ENCODE assay signal across 13 cellular contexts in the genomic region with DNA sequence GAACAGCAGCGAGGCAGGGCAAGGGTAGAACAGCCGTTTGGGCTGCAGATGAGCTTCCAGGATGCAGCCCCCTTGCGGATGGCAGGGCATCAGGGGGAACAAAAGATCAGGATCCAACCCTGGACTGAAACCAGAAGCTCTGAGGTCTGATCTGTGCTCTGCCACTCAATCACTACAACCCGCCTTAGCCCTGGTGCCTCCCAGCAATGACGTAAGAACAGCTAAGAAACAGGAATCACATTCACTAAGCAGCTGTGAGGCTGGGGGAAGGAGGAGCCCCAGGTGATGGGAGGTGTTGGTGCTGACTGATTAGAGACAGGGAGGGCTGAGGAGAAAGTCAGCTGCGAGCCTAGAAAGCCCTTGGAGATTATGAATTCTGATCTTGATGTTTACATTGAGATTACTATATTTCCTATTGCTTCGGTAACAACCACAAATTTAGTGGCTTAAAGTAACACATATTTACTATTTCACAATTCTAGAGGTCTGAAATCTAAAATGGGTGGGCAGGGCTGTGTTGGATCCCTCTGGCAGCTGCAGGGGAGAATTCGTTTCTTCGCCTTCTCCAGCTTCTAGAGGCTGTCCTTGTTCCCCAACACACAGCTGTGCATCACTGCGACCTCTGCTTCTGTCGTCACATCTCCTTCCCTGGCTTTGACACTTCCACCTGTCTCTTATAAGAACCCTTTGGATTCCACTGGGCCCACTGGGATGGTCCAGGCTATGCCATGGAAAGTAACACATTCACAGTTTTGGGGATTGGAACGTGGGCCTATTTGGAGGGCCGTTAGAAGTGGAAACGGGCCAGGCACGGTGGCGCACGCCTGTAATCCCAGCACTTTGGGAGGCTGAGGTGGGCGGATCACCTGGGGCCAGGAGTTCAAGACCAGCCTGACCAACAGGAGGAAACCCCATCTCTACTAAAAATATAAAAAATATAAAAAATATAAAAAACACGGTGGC. TPM values are rescaled to one million over a fixed set of nuclear protein-coding genes. Genes with fewer than 3 reads are reported as not detected.
A peak's percentile ranks its signal among the peaks of the same experiment; 100 is the strongest.
DNase-seq lines count a peak whose midpoint lies in the region; ATAC-seq, FAIRE-seq and TF ChIP-seq lines count a peak whose summit lies in the region.
"Had no signal": no experiment of that assay in that cellular context is flagged by ENCODE, and none has a peak within 500 bp of the region (broad histone marks: within the 10 kb centered on the region; RNA-seq: fewer than 3 reads in every experiment).

No MANE protein-coding gene starts in this region.

- no peak overlapping the region for H2AFZ ChIP-seq in GM12878 (ENCODE audit: control insufficient read depth, low read depth, low read length)

- H3K4me2 ChIP-seq in GM12878 (ENCODE audit: control insufficient read depth, insufficient read depth) = no peak overlapping the region

- peak; percentile 67 for ATAC-seq in GM12878
- peak; percentile 46 for ATAC-seq in naive thymus-derived CD4-positive, alpha-beta T cell
- ATAC-seq in HG02623 (IDR thresholded peaks at IDR 0.05; ENCODE audit: unreplicated experiment) = no peak
- ATAC-seq in GM19023 (IDR thresholded peaks at IDR 0.05; ENCODE audit: unreplicated experiment) = no peak
- ATAC-seq in HG02981 (IDR thresholded peaks at IDR 0.05; ENCODE audit: unreplicated experiment) = no peak
- ATAC-seq: activated naive CD8-positive, alpha-beta T cell treated with anti-CD3 and anti-CD28 coated beads, Interleukin-2, amount 50 U/mL, for 24 hours had no signal

- H3K36me3 Mint-ChIP-seq in naive thymus-derived CD4-positive, alpha-beta T cell = no peaks in the 10 kb centered on the region

- no peak overlapping the region for H3K4me3 Mint-ChIP-seq in naive thymus-derived CD4-positive, alpha-beta T cell
- H3K4me3 Mint-ChIP-seq: activated naive CD8-positive, alpha-beta T cell treated with anti-CD3 and anti-CD28 coated beads, Interleukin-2, amount 50 U/mL, for 24 hours had no signal

- no peak for FAIRE-seq in GM12878 (lab: Jason Lieb, UNC)

- POLR2A ChIA-PET in GM12878 (lab: Charles Lee) = interaction anchor here (0.6 to 2.7 kb wide), 3 partner anchors 25 to 84 kb away, joined by 3 to 9 read pairs (median 3); no protein-coding TSS in a partner anchor
- POLR2A ChIA-PET in naive thymus-derived CD4-positive, alpha-beta T cell (lab: Charles Lee) = interaction anchor here (0.6 kb wide), 1 partner anchor 1779 kb away, joined by 5 read pairs; no protein-coding TSS in a partner anchor

- WGBS in GM12878 (ENCODE audit: insufficient coverage, insufficient replicate concordance, low lambda C conversion rate, missing lambda C conversion rate) = 31% methylated on average over 19 of the region's 19 CpGs

- SMC1A ChIA-PET in GM12878 (lab: Charles Lee; ENCODE audit: uncharacterized antibody, unreplicated experiment) = interaction anchor here (0.7 to 3.2 kb wide), 8 partner anchors 9 to 90 kb away, joined by 3 to 47 read pairs (median 9); no protein-coding TSS in a partner anchor

- H4K20me1 ChIP-seq in GM12878 (ENCODE audit: control insufficient read depth, insufficient read depth) = no peaks in the 10 kb centered on the region

- peaks cover 5 to 39% (median 9%) of the 10 kb centered on the region in 5 donors for H3K27me3 Mint-ChIP-seq in naive thymus-derived CD4-positive, alpha-beta T cell

- RAD21 ChIA-PET in GM12878 (lab: Charles Lee; ENCODE audit: unreplicated experiment) = interaction anchor here (0.7 to 17.5 kb wide), 5 partner anchors 26 to 129 kb away, joined by 4 to 304 read pairs (median 6); no protein-coding TSS in a partner anchor

- H3K27me3 ChIP-seq in GM12878 (replicated peaks in 1 of 2; ENCODE audit: control insufficient read depth in 2 of 2, insufficient read depth in 2 of 2, low read length in 1 of 2) = peaks cover 2 to 5% of the 10 kb centered on the region in 2 experiments; a peak in 3 of 4 replicates
- no peaks in the 10 kb centered on the region for H3K27me3 ChIP-seq in naive thymus-derived CD4-positive, alpha-beta T cell (ENCODE audit: control insufficient read depth in 2 of 2, insufficient read depth in 2 of 2, low read length in 2 of 2)

- H3K4me1 Mint-ChIP-seq in naive thymus-derived CD4-positive, alpha-beta T cell = peaks cover 12 to 20% (median 16%) of the 10 kb centered on the region in 7 donors

- H3K9me3 ChIP-seq in GM12878 (replicated peaks; ENCODE audit: control insufficient read depth, insufficient read depth, low read length) = no peaks in the 10 kb centered on the region
- H3K9me3 ChIP-seq in naive thymus-derived CD4-positive, alpha-beta T cell (ENCODE audit: control insufficient read depth in 2 of 3, low read length in 3 of 3) = no peaks in the 10 kb centered on the region

- no peak for TF ChIP-seq EP300 in GM12878 (IDR thresholded peaks at IDR 0.05; ENCODE audit: borderline replicate concordance in 1 of 2, control insufficient read depth in 1 of 2, low read depth in 2 of 2, low read length in 2 of 2)

- no peaks in the 10 kb centered on the region for H3K79me2 ChIP-seq in GM12878 (ENCODE audit: control insufficient read depth, insufficient read depth, low read length)

- TF ChIP-seq RAD21 in GM12878 (IDR thresholded peaks at IDR 0.05; ENCODE audit: insufficient read depth, low read depth, low read length) = no peak

- intact Hi-C loops in GM12878 (cut with micrococcal nuclease; ENCODE audit: unreplicated experiment) = loop anchor here (2.0 kb wide), 1 partner anchor 131 kb away; no protein-coding TSS in a partner anchor
- intact Hi-C loops in naive thymus-derived CD4-positive, alpha-beta T cell (cut with micrococcal nuclease) = loop anchor here in 1 of 2 donors (2.0 kb wide), 2 partner anchors 25 to 53 kb away; no protein-coding TSS in a partner anchor

- H3K4me1 ChIP-seq in GM12878 (ENCODE audit: control insufficient read depth, insufficient read depth, low read length) = no peaks in the 10 kb centered on the region
- no peaks in the 10 kb centered on the region for H3K4me1 ChIP-seq in naive thymus-derived CD4-positive, alpha-beta T cell (ENCODE audit: control insufficient read depth in 2 of 2, insufficient read depth in 2 of 2, low read length in 2 of 2)

- no peak overlapping the region for H3K9ac ChIP-seq in GM12878 (ENCODE audit: control insufficient read depth, insufficient read depth, low read length)

- TF ChIP-seq CTCF in GM12878 (IDR thresholded peaks at IDR 0.05 in 2 of 3, conservative IDR thresholded peaks at IDR 0.05 in 1 of 3; ENCODE audit: control insufficient read depth in 2 of 3, extremely low read depth in 1 of 3, insufficient read depth in 1 of 3, low read depth in 3 of 3, low read length in 3 of 3) = no peak

- TF ChIP-seq POLR2A in GM12878 (IDR thresholded peaks at IDR 0.05; ENCODE audit: low read depth, low read length) = no peak

- CTCF ChIA-PET in GM12878 (lab: Yijun Ruan, JAX) = interaction anchor here (0.6 to 21.0 kb wide), 15 partner anchors 10 to 206 kb away, joined by 3 to 401 read pairs (median 7); no protein-coding TSS in a partner anchor
- CTCF ChIA-PET in naive thymus-derived CD4-positive, alpha-beta T cell (lab: Charles Lee) = interaction anchor here (0.7 to 1.7 kb wide), 6 partner anchors 18 to 114 kb away, joined by 3 to 15 read pairs (median 6); no protein-coding TSS in a partner anchor

- H3K27ac Mint-ChIP-seq in naive thymus-derived CD4-positive, alpha-beta T cell = peak overlapping the region in 1 of 9 donors; percentile 58

- BruUV-seq in GM12878 (replicated peaks; lab: Mats Ljungman, UMichigan) = no TSS peak

- no peaks in the 10 kb centered on the region for H3K9me3 Mint-ChIP-seq in naive thymus-derived CD4-positive, alpha-beta T cell
- H3K9me3 Mint-ChIP-seq: activated naive CD8-positive, alpha-beta T cell treated with anti-CD3 and anti-CD28 coated beads, Interleukin-2, amount 50 U/mL, for 24 hours had no signal

- no peak overlapping the region for H3K4me3 ChIP-seq in GM12878
- no peak overlapping the region for H3K4me3 ChIP-seq in naive thymus-derived CD4-positive, alpha-beta T cell (ENCODE audit: low read length)
- H3K4me3 ChIP-seq: skin epidermis had no signal

- no peaks in the 10 kb centered on the region for H3K36me3 ChIP-seq in GM12878 (ENCODE audit: control insufficient read depth in 2 of 2, insufficient read depth in 2 of 2, low read length in 1 of 2)
- H3K36me3 ChIP-seq in naive thymus-derived CD4-positive, alpha-beta T cell (ENCODE audit: control insufficient read depth in 2 of 3, insufficient read depth in 3 of 3, low read length in 3 of 3) = no peaks in the 10 kb centered on the region

- no peak overlapping the region for H3K27ac ChIP-seq in GM12878 (ENCODE audit: control insufficient read depth, insufficient read depth)
- H3K27ac ChIP-seq in naive thymus-derived CD4-positive, alpha-beta T cell (ENCODE audit: low read depth, low read length) = no peak overlapping the region

- DNase-seq in GDM1 (lab: John Stamatoyannopoulos, UW) (peak; percentile 15), NCI-H2107 (lab: John Stamatoyannopoulos, UW) (peak; percentile 76), GM12878 (ENCODE audit: low read depth, low spot score) (no peak), NCI-H2081 (lab: John Stamatoyannopoulos, UW) (no peak)
- DNase-seq in naive thymus-derived CD4-positive, alpha-beta T cell = no peak
- DNase-seq: activated naive CD8-positive, alpha-beta T cell treated with anti-CD3 and anti-CD28 coated beads, Interleukin-2, amount 50 U/mL, for 24 hours; Kasumi-1; mammary epithelial cell; Right ventricle myocardium superior had no signal

- in situ Hi-C loops in GM12878 (cut with MboI) = loop anchor here (5.0 kb wide), 1 partner anchor 83 kb away; no protein-coding TSS in a partner anchor

RNA-seq across cellular contexts. Expression of gene CD9, which starts 6.1 kb away (rescaled TPM):
- total RNA-seq in GM12878 (2013; cell fraction: nucleolus; rRNA removed) = 23.0 and 25.8 TPM in 2 replicates
- 7.2 and 8.6 TPM in 2 replicates for total RNA-seq in GM12878 (2014; rRNA removed)
- total RNA-seq in GM12878 (2014; rRNA removed; fragmentation: Illumina TruSeq; extraction: Trizol) = 7.5 and 7.6 TPM in 2 replicates
- 7.9 and 8.3 TPM in 2 replicates for total RNA-seq in GM12878 (2021)
- polyA plus RNA-seq in GM12878 (2011; ENCODE audit: low read depth) = 0.46 TPM
- polyA plus RNA-seq in GM12878 (2011; rRNA removed) = 29.9 and 33.1 TPM in 2 replicates
- polyA plus RNA-seq in GM12878 (2011; cell fraction: cytosol; rRNA removed) = 20.0 and 26.2 TPM in 2 replicates
- 11.2 and 13.3 TPM in 2 replicates for polyA plus RNA-seq in GM12878 (2011; cell fraction: nucleus; rRNA removed)
- 0.14 and 0.84 TPM in 2 replicates for polyA plus RNA-seq in GM12878 (2012)
- polyA plus RNA-seq in GM12878 (2014; fragmentation: Illumina TruSeq; extraction: Trizol) = 8.6 and 20.3 TPM in 2 replicates
- 10 to 100 TPM in 1 of 2 experiments, 1 to 10 TPM in 1; 4.8 to 11.2 TPM for polyA plus RNA-seq in GM12878 (2014; fragmentation: Nextera tagmentation; extraction: Ambion mirVana)
- polyA plus RNA-seq in GM12878 (2014; rRNA removed) = 12.6 and 15.6 TPM in 2 replicates
- polyA plus RNA-seq in GM12878 (2016; fragmentation: Nextera tagmentation; extraction: Ambion mirVana) = 10 to 100 TPM; 10.9 to 11.7 TPM
- 17.7 and 21.8 TPM in 2 replicates for polyA minus RNA-seq in GM12878 (2011; rRNA and poly(A)+ RNA removed)
- polyA minus RNA-seq in GM12878 (2011; cell fraction: cytosol; rRNA and poly(A)+ RNA removed) = 6.4 and 9.1 TPM in 2 replicates
- polyA minus RNA-seq in GM12878 (2011; cell fraction: nucleus; rRNA and poly(A)+ RNA removed) = 2.8 and 5.3 TPM in 2 replicates
- total RNA-seq in naive thymus-derived CD4-positive, alpha-beta T cell = 10 to 100 TPM in 1 of 5 experiments, 1 to 10 TPM in 4; 3.8 to 19.3 (median 7.5) TPM
- 10 to 100 TPM; 12.0 to 15.5 TPM for polyA plus RNA-seq in naive thymus-derived CD4-positive, alpha-beta T cell

Comparison
In these comparisons a context has a peak if more than half of its experiments do, and no peak if none do; other contexts are left out.
1. DNase-seq: peak in GDM1 (single experiment) and NCI-H2107 (single experiment); none in GM12878 (single experiment), naive thymus-derived CD4-positive, alpha-beta T cell (0 of 9) and NCI-H2081 (0 of 2).
2. ATAC-seq: peak in GM12878 (single experiment) and naive thymus-derived CD4-positive, alpha-beta T cell (single experiment); none in HG02623 (single experiment), GM19023 (single experiment) and HG02981 (single experiment).